In genomic region chr2:207037813-207038212, GRCh38 we compare ENCODE assay signal across 17 cellular contexts.
"Had no signal": no experiment of that assay in that cellular context is flagged by ENCODE, and none has a peak within 500 bp of the region (broad histone marks: within the 10 kb centered on the region; RNA-seq: fewer than 3 reads in every experiment).

No MANE protein-coding gene starts in this region.

- H3K36me3 Mint-ChIP-seq: activated naive CD8-positive, alpha-beta T cell treated with anti-CD3 and anti-CD28 coated beads, Interleukin-2, amount 10 ng/mL, durations not matched to agents 7 days and 5 days; stimulated activated effector memory CD8-positive, alpha-beta T cell treated with anti-CD3 and anti-CD28 coated beads, Interleukin-12 subunit alpha, Interleukin-12 subunit beta, amount 100 ng/mL, for 72 hours had no signal

- H3K27ac Mint-ChIP-seq: activated naive CD8-positive, alpha-beta T cell treated with anti-CD3 and anti-CD28 coated beads, Interleukin-2, amount 10 ng/mL, durations not matched to agents 7 days and 5 days; activated T-cell treated with anti-CD3 and anti-CD28 coated beads, Interleukin-2, amount 50 U/mL, for 24 hours; naive thymus-derived CD4-positive, alpha-beta T cell; stimulated activated effector memory CD8-positive, alpha-beta T cell treated with anti-CD3 and anti-CD28 coated beads, Interleukin-12 subunit alpha, Interleukin-12 subunit beta, amount 100 ng/mL, for 72 hours; T-helper 1 cell treated with Interleukin-12 subunit alpha and Interleukin-12 subunit beta and Interleukin-4 antibody, amounts not matched to agents 30 μg/mL and 1 μg/mL, for 36 hours had no signal

- H3K4me3 Mint-ChIP-seq: activated naive CD8-positive, alpha-beta T cell treated with anti-CD3 and anti-CD28 coated beads, Interleukin-2, amount 10 ng/mL, durations not matched to agents 7 days and 5 days; activated T-cell treated with anti-CD3 and anti-CD28 coated beads, Interleukin-2, amount 50 U/mL, for 24 hours; naive thymus-derived CD4-positive, alpha-beta T cell; stimulated activated effector memory CD8-positive, alpha-beta T cell treated with anti-CD3 and anti-CD28 coated beads, Interleukin-12 subunit alpha, Interleukin-12 subunit beta, amount 100 ng/mL, for 72 hours; T-helper 1 cell treated with Interleukin-12 subunit alpha and Interleukin-12 subunit beta and Interleukin-4 antibody, amounts not matched to agents 30 μg/mL and 1 μg/mL, for 36 hours had no signal

- H3K9me3 ChIP-seq: gastrocnemius medialis, neutrophil, thyroid gland, vagina had no signal

- ATAC-seq: gastrocnemius medialis; naive thymus-derived CD4-positive, alpha-beta T cell; stimulated activated effector memory CD8-positive, alpha-beta T cell treated with anti-CD3 and anti-CD28 coated beads, Interleukin-12 subunit alpha, Interleukin-12 subunit beta, amount 100 ng/mL, for 72 hours had no signal

- H3K4me1 ChIP-seq: breast epithelium, thyroid gland had no signal

- H3K4me1 Mint-ChIP-seq: activated naive CD8-positive, alpha-beta T cell treated with anti-CD3 and anti-CD28 coated beads, Interleukin-2, amount 10 ng/mL, durations not matched to agents 7 days and 5 days; naive thymus-derived CD4-positive, alpha-beta T cell; stimulated activated effector memory CD8-positive, alpha-beta T cell treated with anti-CD3 and anti-CD28 coated beads, Interleukin-12 subunit alpha, Interleukin-12 subunit beta, amount 100 ng/mL, for 72 hours had no signal

- H3K36me3 ChIP-seq: breast epithelium, esophagus squamous epithelium, gastrocnemius medialis, neutrophil, thyroid gland, vagina had no signal

- H3K27ac ChIP-seq: breast epithelium, esophagus squamous epithelium, gastrocnemius medialis, hepatocyte, neutrophil, thyroid gland, vagina had no signal

- H3K27me3 ChIP-seq: breast epithelium, esophagus squamous epithelium, gastrocnemius medialis, hepatocyte, thyroid gland, vagina had no signal

- DNase-seq: activated effector memory CD4-positive, alpha-beta T cell treated with anti-CD3 and anti-CD28 coated beads, Interleukin-2, amount 50 U/mL, for 16 hours; activated naive CD8-positive, alpha-beta T cell treated with anti-CD3 and anti-CD28 coated beads, Interleukin-2, amount 10 ng/mL, durations not matched to agents 7 days and 5 days; activated T-cell treated with anti-CD3 and anti-CD28 coated beads, Interleukin-2, amount 50 U/mL, for 24 hours; anterior cingulate cortex; esophagus squamous epithelium; gastrocnemius medialis; kidney glomerular epithelial cell; naive thymus-derived CD4-positive, alpha-beta T cell; posterior cingulate gyrus; small intestine; thyroid gland had no signal

- H3K4me3 ChIP-seq: breast epithelium, esophagus squamous epithelium, gastrocnemius medialis, hepatocyte, thyroid gland, vagina had no signal
